17 cellular contexts compared by ENCODE assay signal in genomic region chr7:44965937-44966730, GRCh38. TPM values are rescaled to one million over a fixed set of nuclear protein-coding genes. Genes with fewer than 3 reads are reported as not detected.
DNase-seq lines count a peak whose midpoint lies in the region; ATAC-seq and TF ChIP-seq lines count a peak whose summit lies in the region.
"Had no signal": no experiment of that assay in that cellular context is flagged by ENCODE, and none has a peak within 500 bp of the region (broad histone marks: within the 10 kb centered on the region; RNA-seq: fewer than 3 reads in every experiment).

No MANE protein-coding gene starts in this region.

- DNase-seq in activated CD8-positive, alpha-beta T cell treated with anti-CD3 and anti-CD28 coated beads for 36 hours: peak; percentile 29
- DNase-seq in activated CD8-positive, alpha-beta T cell treated with anti-CD3 and anti-CD28 coated beads, Interleukin-2, amount 10 ng/mL, durations not matched to agents 7 days and 5 days: no peak
- DNase-seq in chondrocyte (ENCODE audit: low spot score) (peak; percentile 73), 8988T (no peak), NCI-H1417 (lab: John Stamatoyannopoulos, UW) (no peak)
- DNase-seq in stimulated activated CD8-positive, alpha-beta memory T cell treated with anti-CD3 and anti-CD28 coated beads, Interleukin-4, amount 100 ng/mL, for 48 hours: peak; percentile 31
- DNase-seq: central memory CD4-positive, alpha-beta T cell; GOT3; kidney glomerular epithelial cell; NCI-H1105; NCI-H2171 treated with DMSO at 0.1 percent for 48 hours; stimulated activated CD4-positive, alpha-beta T cell treated with anti-CD3 and anti-CD28 coated beads, Interleukin-4, amount 100 ng/mL, for 4 hours; transverse colon had no signal

- H3K4me1 Mint-ChIP-seq in activated CD8-positive, alpha-beta T cell treated with anti-CD3 and anti-CD28 coated beads for 36 hours (ENCODE audit: low read depth): peaks cover 5% of the 10 kb centered on the region
- H3K4me1 Mint-ChIP-seq in activated CD8-positive, alpha-beta T cell treated with anti-CD3 and anti-CD28 coated beads, Interleukin-2, amount 10 ng/mL, durations not matched to agents 7 days and 5 days (ENCODE audit: low read depth): peaks cover 10% of the 10 kb centered on the region
- H3K4me1 Mint-ChIP-seq in chondrocyte (ENCODE audit: low read depth): no peaks in the 10 kb centered on the region
- H3K4me1 Mint-ChIP-seq: endodermal cell had no signal

- CTCF ChIA-PET in activated CD8-positive, alpha-beta T cell treated with anti-CD3 and anti-CD28 coated beads for 36 hours (lab: Charles Lee): interaction anchor here (3.1 kb wide), 1 partner anchor 8 kb away, joined by 19 read pairs; no protein-coding TSS in a partner anchor
- CTCF ChIA-PET in activated CD8-positive, alpha-beta T cell treated with anti-CD3 and anti-CD28 coated beads, Interleukin-2, amount 10 ng/mL, durations not matched to agents 7 days and 5 days (lab: Charles Lee): interaction anchor here (0.7 kb wide), 1 partner anchor 1759 kb away, joined by 3 read pairs; no protein-coding TSS in a partner anchor

- no peak overlapping the region for H3K27ac Mint-ChIP-seq in activated CD8-positive, alpha-beta T cell treated with anti-CD3 and anti-CD28 coated beads for 36 hours
- no peak overlapping the region for H3K27ac Mint-ChIP-seq in activated CD8-positive, alpha-beta T cell treated with anti-CD3 and anti-CD28 coated beads, Interleukin-2, amount 10 ng/mL, durations not matched to agents 7 days and 5 days
- no peak overlapping the region for H3K27ac Mint-ChIP-seq in chondrocyte (ENCODE audit: unreplicated experiment)
- H3K27ac Mint-ChIP-seq: endodermal cell had no signal

- H3K36me3 Mint-ChIP-seq in activated CD8-positive, alpha-beta T cell treated with anti-CD3 and anti-CD28 coated beads for 36 hours (ENCODE audit: low read depth): peaks cover 66% of the 10 kb centered on the region
- H3K36me3 Mint-ChIP-seq in activated CD8-positive, alpha-beta T cell treated with anti-CD3 and anti-CD28 coated beads, Interleukin-2, amount 10 ng/mL, durations not matched to agents 7 days and 5 days (ENCODE audit: low read depth): peaks cover 68% of the 10 kb centered on the region
- no peaks in the 10 kb centered on the region for H3K36me3 Mint-ChIP-seq in chondrocyte (ENCODE audit: low read depth)

- TF ChIP-seq CTCF in activated CD8-positive, alpha-beta T cell treated with anti-CD3 and anti-CD28 coated beads for 36 hours (IDR thresholded peaks at IDR 0.05): no peak
- TF ChIP-seq CTCF in chondrocyte (IDR thresholded peaks at IDR 0.05): no peak

- ATAC-seq in activated CD8-positive, alpha-beta T cell treated with anti-CD3 and anti-CD28 coated beads for 36 hours: no peak
- no peak for ATAC-seq in activated CD8-positive, alpha-beta T cell treated with anti-CD3 and anti-CD28 coated beads, Interleukin-2, amount 10 ng/mL, durations not matched to agents 7 days and 5 days
- ATAC-seq in GM18505 (IDR thresholded peaks at IDR 0.05; ENCODE audit: unreplicated experiment) (no peak), HG02852 (IDR thresholded peaks at IDR 0.05; ENCODE audit: unreplicated experiment) (no peak)

- intact Hi-C loops in activated CD8-positive, alpha-beta T cell treated with anti-CD3 and anti-CD28 coated beads for 36 hours (cut with micrococcal nuclease): no loop called here

- no peak overlapping the region for H3K4me3 Mint-ChIP-seq in activated CD8-positive, alpha-beta T cell treated with anti-CD3 and anti-CD28 coated beads for 36 hours
- no peak overlapping the region for H3K4me3 Mint-ChIP-seq in activated CD8-positive, alpha-beta T cell treated with anti-CD3 and anti-CD28 coated beads, Interleukin-2, amount 10 ng/mL, durations not matched to agents 7 days and 5 days
- H3K4me3 Mint-ChIP-seq in chondrocyte (ENCODE audit: unreplicated experiment): no peak overlapping the region
- H3K4me3 Mint-ChIP-seq: endodermal cell had no signal

- H3K9me3 Mint-ChIP-seq in activated CD8-positive, alpha-beta T cell treated with anti-CD3 and anti-CD28 coated beads for 36 hours: no peaks in the 10 kb centered on the region
- no peaks in the 10 kb centered on the region for H3K9me3 Mint-ChIP-seq in activated CD8-positive, alpha-beta T cell treated with anti-CD3 and anti-CD28 coated beads, Interleukin-2, amount 10 ng/mL, durations not matched to agents 7 days and 5 days (ENCODE audit: insufficient read depth)
- H3K9me3 Mint-ChIP-seq in chondrocyte (ENCODE audit: low read depth): no peaks in the 10 kb centered on the region
- H3K9me3 Mint-ChIP-seq: CD4-positive, CD25-positive, alpha-beta regulatory T cell; endodermal cell had no signal

- POLR2A ChIA-PET in activated CD8-positive, alpha-beta T cell treated with anti-CD3 and anti-CD28 coated beads for 36 hours (lab: Charles Lee): interaction anchor here (0.6 to 11.6 kb wide), 8 partner anchors 10 to 196 kb away, joined by 3 to 317 read pairs (median 5); partner anchors contain the start of genes CCM2 and MYO1G
- POLR2A ChIA-PET in activated CD8-positive, alpha-beta T cell treated with anti-CD3 and anti-CD28 coated beads, Interleukin-2, amount 10 ng/mL, durations not matched to agents 7 days and 5 days (lab: Charles Lee): interaction anchor here (0.5 to 1.5 kb wide), 7 partner anchors 9 to 107 kb away, joined by 3 to 4 read pairs (median 3); partner anchors contain the start of genes MYO1G and PURB

- H3K27me3 Mint-ChIP-seq in activated CD8-positive, alpha-beta T cell treated with anti-CD3 and anti-CD28 coated beads for 36 hours: no peaks in the 10 kb centered on the region
- H3K27me3 Mint-ChIP-seq in activated CD8-positive, alpha-beta T cell treated with anti-CD3 and anti-CD28 coated beads, Interleukin-2, amount 10 ng/mL, durations not matched to agents 7 days and 5 days (ENCODE audit: low read depth): no peaks in the 10 kb centered on the region
- no peaks in the 10 kb centered on the region for H3K27me3 Mint-ChIP-seq in chondrocyte (ENCODE audit: low read depth)
- H3K27me3 Mint-ChIP-seq: CD4-positive, CD25-positive, alpha-beta regulatory T cell had no signal

- peak; percentile 23 for TF ChIP-seq POLR2A in GM18505 (IDR thresholded peaks at IDR 0.05; ENCODE audit: borderline replicate concordance, extremely low read depth, insufficient read depth, insufficient read length)

RNA-seq across cellular contexts. Expression of gene MYO1G, which starts 12.7 kb away (rescaled TPM):
- total RNA-seq in activated CD8-positive, alpha-beta T cell treated with anti-CD3 and anti-CD28 coated beads for 36 hours: 100 to 1,000 TPM; 399 to 403 TPM
- total RNA-seq in activated CD8-positive, alpha-beta T cell treated with anti-CD3 and anti-CD28 coated beads, Interleukin-2, amount 10 ng/mL, durations not matched to agents 7 days and 5 days: 100 to 1,000 TPM; 435 to 453 TPM
- total RNA-seq in chondrocyte: 0.05 to 0.36 TPM in 2 of 3 replicates, not detected in the other

RNA-seq across cellular contexts. Expression of gene CCM2, which starts 33.9 kb away (rescaled TPM):
- 10 to 100 TPM; 72.3 to 77.5 TPM for total RNA-seq in activated CD8-positive, alpha-beta T cell treated with anti-CD3 and anti-CD28 coated beads for 36 hours
- total RNA-seq in activated CD8-positive, alpha-beta T cell treated with anti-CD3 and anti-CD28 coated beads, Interleukin-2, amount 10 ng/mL, durations not matched to agents 7 days and 5 days: 10 to 100 TPM; 99.6 to 99.9 TPM
- 43.7 to 53.7 TPM (median 47.8 TPM) in 3 replicates for total RNA-seq in chondrocyte

Comparison
In these comparisons a context has a peak if more than half of its experiments do, and no peak if none do; other contexts are left out.
1. DNase-seq: peak in activated CD8-positive, alpha-beta T cell treated with anti-CD3 and anti-CD28 coated beads for 36 hours (single experiment), chondrocyte (single experiment) and stimulated activated CD8-positive, alpha-beta memory T cell treated with anti-CD3 and anti-CD28 coated beads, Interleukin-4, amount 100 ng/mL, for 48 hours (single experiment); none in activated CD8-positive, alpha-beta T cell treated with anti-CD3 and anti-CD28 coated beads, Interleukin-2, amount 10 ng/mL, durations not matched to agents 7 days and 5 days (single experiment), 8988T (single experiment) and NCI-H1417 (0 of 3).
2. RNA of gene MYO1G, which starts 12.7 kb away (total RNA-seq): 435 to 453 TPM in activated CD8-positive, alpha-beta T cell treated with anti-CD3 and anti-CD28 coated beads, Interleukin-2, amount 10 ng/mL, durations not matched to agents 7 days and 5 days and 399 to 403 TPM in activated CD8-positive, alpha-beta T cell treated with anti-CD3 and anti-CD28 coated beads for 36 hours; 0.05 to 0.36 TPM in chondrocyte; every median in the first group is over 100 times any median in the second.